8 cellular contexts compared by ENCODE assay signal in the genomic region with DNA sequence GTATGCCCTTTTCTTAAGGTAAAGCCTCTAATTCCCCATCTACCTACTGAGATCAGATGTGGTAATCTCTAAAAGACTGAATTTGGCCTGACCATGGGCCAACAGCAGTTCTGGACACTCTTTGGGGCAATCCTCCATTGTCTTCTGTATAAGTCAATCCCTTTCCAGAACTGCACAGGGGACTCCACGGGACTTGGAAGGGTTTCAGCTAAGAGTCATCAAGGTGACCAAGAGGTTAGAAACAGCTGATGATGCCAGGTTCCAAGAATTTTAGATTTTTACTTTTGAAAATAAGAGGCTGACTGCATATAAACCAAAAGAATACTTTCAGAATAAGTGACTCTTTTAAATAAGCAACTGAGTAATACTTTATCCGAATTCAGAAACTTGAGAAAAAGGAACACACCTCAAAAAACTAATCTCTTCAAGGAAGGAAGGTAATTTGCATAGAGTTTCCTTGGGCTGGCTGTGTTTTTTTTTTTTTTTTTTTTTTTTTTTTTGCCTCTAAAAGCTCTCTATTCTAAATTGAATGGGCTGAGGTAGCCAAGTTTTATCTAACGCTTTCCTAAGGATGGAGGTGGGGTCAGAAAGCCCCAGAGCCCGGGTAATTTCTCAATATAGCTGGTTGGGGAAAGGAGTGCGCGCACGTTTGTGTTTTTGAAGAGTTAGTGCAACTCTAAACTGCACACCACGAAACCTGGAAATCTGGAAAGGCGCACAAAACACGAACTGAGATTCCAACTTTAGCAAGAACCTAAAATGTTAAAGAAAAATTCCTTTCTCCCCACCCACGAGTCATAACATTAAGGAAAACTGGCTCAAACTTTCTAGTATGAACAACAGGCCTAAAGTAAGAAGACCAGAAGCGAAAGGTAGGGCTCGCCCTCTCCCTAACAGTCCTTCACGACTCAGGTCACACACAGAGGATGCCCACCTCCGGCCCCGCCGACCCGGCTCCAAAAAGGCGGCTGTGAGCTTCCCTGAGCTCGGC. TPM values are rescaled to one million over a fixed set of nuclear protein-coding genes. Genes with fewer than 3 reads are reported as not detected.
DNase-seq lines count a peak whose midpoint lies in the region; ATAC-seq and TF ChIP-seq lines count a peak whose summit lies in the region.

No MANE protein-coding gene starts in this region.

- intact Hi-C loops in transverse colon (cut with DNase I; ENCODE audit: low total_unique reads) = no loop called here

- 1% methylated on average over 20 of the region's 20 CpGs for WGBS in liver
- WGBS in transverse colon (ENCODE audit: low coverage in 1 of 2), 2 donors = 1 to 2% methylated on average over 6 to 20 of the region's 20 CpGs

- H3K27me3 ChIP-seq in ACC112 (ENCODE audit: insufficient read depth, low read length) (no peaks in the 10 kb centered on the region), HAP-1 (ENCODE audit: low read depth) (no peaks in the 10 kb centered on the region), liver (ENCODE audit: control insufficient read depth in 4 of 4, insufficient read depth in 4 of 4, low read length in 3 of 4) (no peaks in the 10 kb centered on the region), transverse colon (no peaks in the 10 kb centered on the region)

- H3K36me3 ChIP-seq in ACC112 (ENCODE audit: insufficient read depth, low read length) (peaks cover 31% of the 10 kb centered on the region), HAP-1 (replicated peaks) (peaks cover 68% of the 10 kb centered on the region), liver (ENCODE audit: control insufficient read depth in 4 of 4, insufficient read depth in 3 of 4, low read depth in 1 of 4, low read length in 3 of 4) (peaks cover 12 to 22% (median 19%) of the 10 kb centered on the region in 4 donors), transverse colon (peaks cover 0 to 20% (median 8%) of the 10 kb centered on the region in 4 donors)

- in situ Hi-C loops in HAP-1 (cut with MboI; ENCODE audit: low sequenced_read_pairs) (no loop called here), transverse colon (cut with MboI; ENCODE audit: low pct_ligation_motif_present in 1 of 4, low pct_unique_long_range_greater_than_20kb in 1 of 4, low sequenced_read_pairs in 3 of 4) (no loop called here)

- H3K79me2 ChIP-seq in ACC112 (ENCODE audit: control insufficient read depth, insufficient read depth, low read length, unreplicated experiment) = peaks cover 54% of the 10 kb centered on the region

- TF ChIP-seq EP300 in transverse colon (IDR thresholded peaks at IDR 0.05; ENCODE audit: low read depth) = no peak

- TF ChIP-seq RAD21 in liver (IDR thresholded peaks at IDR 0.05) = no peak

- peaks cover 24% of the 10 kb centered on the region for H3K4me1 ChIP-seq in ACC112 (ENCODE audit: control insufficient read depth, insufficient read depth, low read length, unreplicated experiment)
- H3K4me1 ChIP-seq in HAP-1 = peaks cover 13% of the 10 kb centered on the region
- peaks cover 9 to 31% (median 28%) of the 10 kb centered on the region in 4 donors for H3K4me1 ChIP-seq in liver (ENCODE audit: control insufficient read depth in 4 of 4, insufficient read depth in 4 of 4, low read length in 3 of 4)
- peaks cover 15 to 38% (median 26%) of the 10 kb centered on the region in 4 donors for H3K4me1 ChIP-seq in transverse colon

- TF ChIP-seq CTCF in liver (IDR thresholded peaks at IDR 0.05; ENCODE audit: low read depth, low read length, missing input control) = no peak
- TF ChIP-seq CTCF in transverse colon (IDR thresholded peaks at IDR 0.05) = no peak

- H3K4me3 ChIP-seq in ACC112 (ENCODE audit: low read depth, low read length) (peak overlapping the region; percentile 97), HAP-1 (peak overlapping the region; percentile 81), liver (ENCODE audit: low read depth in 1 of 3, low read length in 3 of 3) (peak overlapping the region; percentile 88 to 99 (median 93)), transverse colon (peak overlapping the region; percentile 83 to 99 (median 94))

- H3K27ac ChIP-seq in ACC112 (ENCODE audit: low read depth, low read length) (peak overlapping the region; percentile 95), liver (ENCODE audit: low read depth in 1 of 2, low read length in 2 of 2) (peak overlapping the region; percentile 98 to 100), transverse colon (peak overlapping the region; percentile 100)

- H2AFZ ChIP-seq in ACC112 (ENCODE audit: low read length, unreplicated experiment) = peak overlapping the region; percentile 55

- peak overlapping the region; percentile 93 to 97 for H3K9ac ChIP-seq in liver (ENCODE audit: low read depth in 1 of 2, low read length in 2 of 2)

- H3K9me3 ChIP-seq in HAP-1 (no peaks in the 10 kb centered on the region), liver (ENCODE audit: control insufficient read depth in 4 of 4, low read length in 3 of 4) (no peaks in the 10 kb centered on the region), transverse colon (no peaks in the 10 kb centered on the region)

- no peak for ATAC-seq in HG02571 (IDR thresholded peaks at IDR 0.05; ENCODE audit: unreplicated experiment)

- TF ChIP-seq POLR2A in transverse colon (IDR thresholded peaks at IDR 0.05) = no peak

- DNase-seq in HAP-1 (ENCODE audit: low spot score in 2 of 2) = no peak
- peak; percentile 64 for DNase-seq in astrocyte of the hippocampus (ENCODE audit: low read depth, low spot score)
- no peak for DNase-seq in transverse colon
- DNase-seq in NCI-H345 treated with DMSO at 0.1 percent for 48 hours (lab: John Stamatoyannopoulos, UW; ENCODE audit: unreplicated experiment) = no peak
- no peak for DNase-seq in C1 segment of cervical spinal cord (lab: John Stamatoyannopoulos, UW)

TF ChIP-seq in liver, 16 proteins besides CTCF, POLR2A, EP300 and RAD21:
- TF ChIP-seq TAF1 (conservative IDR thresholded peaks at IDR 0.05) (no peak), HNF4G (IDR thresholded peaks at IDR 0.05) (no peak), EGR1 (IDR thresholded peaks at IDR 0.05; ENCODE audit: low read depth in 2 of 2) (no peak), FOXA1 (IDR thresholded peaks at IDR 0.05) (no peak), GABPA (IDR thresholded peaks at IDR 0.05 in 1 of 2, conservative IDR thresholded peaks at IDR 0.05 in 1 of 2) (no peak), FOXA2 (IDR thresholded peaks at IDR 0.05) (no peak)

RNA-seq across cellular contexts. Expression of gene VCP, which starts 1.3 kb away (rescaled TPM):
- total RNA-seq in liver = 100 to 1,000 TPM; 175 to 248 TPM
- 100 to 1,000 TPM in 1 of 2 donors, 10 to 100 TPM in 1; 57.6 to 131 TPM for polyA plus RNA-seq in liver
- 100 to 1,000 TPM in 3 of 4 donors, 10 to 100 TPM in 1; 45.3 to 196 (median 124) TPM for total RNA-seq in transverse colon

RNA-seq across cellular contexts. Expression of gene FANCG, which starts 8.6 kb away (rescaled TPM):
- total RNA-seq in liver (10 to 100 TPM in 1 of 2 donors, 1 to 10 TPM in 1; 4.4 to 16.0 TPM), transverse colon (10 to 100 TPM in 3 of 4 donors, 1 to 10 TPM in 1; 6.6 to 90.0 (median 51.6) TPM)
- 1 to 10 TPM; 1.7 to 3.5 TPM for polyA plus RNA-seq in liver

RNA-seq across cellular contexts. Expression of gene PIGO, which starts 25.3 kb away (rescaled TPM):
- total RNA-seq in liver (10 to 100 TPM; 10.5 to 15.7 TPM), transverse colon (10 to 100 TPM; 19.1 to 50.1 (median 24.8) TPM)
- 10 to 100 TPM; 15.2 to 16.0 TPM for polyA plus RNA-seq in liver

RNA-seq across cellular contexts. Expression of gene STOML2, which starts 31.8 kb away (rescaled TPM):
- total RNA-seq in liver (10 to 100 TPM; 77.8 to 85.1 TPM), transverse colon (10 to 100 TPM; 36.7 to 99.1 (median 70.9) TPM)
- polyA plus RNA-seq in liver = 10 to 100 TPM; 77.9 to 96.8 TPM

RNA-seq across cellular contexts. Expression of gene ATOSB, which starts 44.5 kb away (rescaled TPM):
- total RNA-seq in liver = 10 to 100 TPM in 1 of 2 donors, 1 to 10 TPM in 1; 6.9 to 29.8 TPM
- polyA plus RNA-seq in liver = 1 to 10 TPM; 2.8 to 4.3 TPM
- total RNA-seq in transverse colon = 10 to 100 TPM; 23.9 to 30.0 (median 27.3) TPM
